1 cellular context compared by ENCODE assay signal in the genomic region with DNA sequence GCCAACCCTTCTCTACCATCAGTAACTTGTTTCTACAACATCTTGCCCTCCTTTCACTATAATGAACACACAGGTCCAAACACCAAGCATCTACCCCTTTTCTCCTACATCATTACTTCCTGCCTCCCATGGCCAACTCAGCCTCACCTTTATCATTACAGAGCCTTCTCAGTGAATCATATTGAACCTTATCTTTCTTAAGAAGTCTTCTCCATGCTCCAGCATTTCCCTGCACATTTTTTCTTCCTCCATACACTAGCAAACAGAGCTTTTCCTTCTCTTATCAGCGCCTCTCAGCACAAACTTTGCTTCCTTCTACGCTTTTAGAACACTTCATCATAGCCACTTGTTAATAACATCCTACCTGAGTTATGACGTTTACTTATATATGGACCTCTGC.
TF ChIP-seq lines count a peak whose summit lies in the region.

No MANE protein-coding gene starts in this region.

TF ChIP-seq in K562, 482 proteins besides CTCF, POLR2A, EP300 and RAD21 (continued from another document):
- TF ChIP-seq HCFC1 (IDR thresholded peaks at IDR 0.05; ENCODE audit: low read depth, low read length) (no peak), TCF3 (CRISPR knock-in tag; IDR thresholded peaks at IDR 0.05) (peak; percentile 60), ZNF717 (CRISPR knock-in tag; IDR thresholded peaks at IDR 0.05) (no peak), TEAD1 (CRISPR knock-in tag; IDR thresholded peaks at IDR 0.05) (no peak)
- TF ChIP-seq, protein P1, sequence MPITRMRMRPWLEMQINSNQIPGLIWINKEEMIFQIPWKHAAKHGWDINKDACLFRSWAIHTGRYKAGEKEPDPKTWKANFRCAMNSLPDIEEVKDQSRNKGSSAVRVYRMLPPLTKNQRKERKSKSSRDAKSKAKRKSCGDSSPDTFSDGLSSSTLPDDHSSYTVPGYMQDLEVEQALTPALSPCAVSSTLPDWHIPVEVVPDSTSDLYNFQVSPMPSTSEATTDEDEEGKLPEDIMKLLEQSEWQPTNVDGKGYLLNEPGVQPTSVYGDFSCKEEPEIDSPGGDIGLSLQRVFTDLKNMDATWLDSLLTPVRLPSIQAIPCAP (CRISPR knock-in tag; IDR thresholded peaks at IDR 0.05; ENCODE audit: borderline replicate concordance): no peak
- TF ChIP-seq, protein P2, sequence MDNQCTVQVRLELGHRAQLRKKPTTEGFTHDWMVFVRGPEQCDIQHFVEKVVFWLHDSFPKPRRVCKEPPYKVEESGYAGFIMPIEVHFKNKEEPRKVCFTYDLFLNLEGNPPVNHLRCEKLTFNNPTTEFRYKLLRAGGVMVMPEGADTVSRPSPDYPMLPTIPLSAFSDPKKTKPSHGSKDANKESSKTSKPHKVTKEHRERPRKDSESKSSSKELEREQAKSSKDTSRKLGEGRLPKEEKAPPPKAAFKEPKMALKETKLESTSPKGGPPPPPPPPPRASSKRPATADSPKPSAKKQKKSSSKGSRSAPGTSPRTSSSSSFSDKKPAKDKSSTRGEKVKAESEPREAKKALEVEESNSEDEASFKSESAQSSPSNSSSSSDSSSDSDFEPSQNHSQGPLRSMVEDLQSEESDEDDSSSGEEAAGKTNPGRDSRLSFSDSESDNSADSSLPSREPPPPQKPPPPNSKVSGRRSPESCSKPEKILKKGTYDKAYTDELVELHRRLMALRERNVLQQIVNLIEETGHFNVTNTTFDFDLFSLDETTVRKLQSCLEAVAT (IDR thresholded peaks at IDR 0.05): 0 out of 4 replicates have a peak, but pooled peaks of 1 of the 2 experiments have one; percentile 9
